In genomic region chr3:46558184-46559029, GRCh38 we compare ENCODE assay signal across 8 cellular contexts. TPM values are rescaled to one million over a fixed set of nuclear protein-coding genes. Genes with fewer than 3 reads are reported as not detected.
A peak's percentile ranks its signal among the peaks of the same experiment; 100 is the strongest.
DNase-seq lines count a peak whose midpoint lies in the region; ATAC-seq and TF ChIP-seq lines count a peak whose summit lies in the region.

No MANE protein-coding gene starts in this region.

- no peaks in the 10 kb centered on the region for H3K9me3 ChIP-seq in muscle layer of colon (ENCODE audit: low read length)

- ATAC-seq in GM18520 (IDR thresholded peaks at IDR 0.05; ENCODE audit: unreplicated experiment): peak; percentile 78
- peak; percentile 93 for ATAC-seq in HG03045 (IDR thresholded peaks at IDR 0.05; ENCODE audit: unreplicated experiment)
- ATAC-seq in stimulated activated effector memory CD8-positive, alpha-beta T cell treated with anti-CD3 and anti-CD28 coated beads, Interleukin-12 subunit alpha, Interleukin-12 subunit beta, amount 100 ng/mL, for 72 hours: peak; percentile 97

- peaks cover 5% of the 10 kb centered on the region for H3K27me3 Mint-ChIP-seq in endothelial cell (ENCODE audit: unreplicated experiment)

- H3K4me1 ChIP-seq in muscle layer of colon (ENCODE audit: insufficient read depth, low read length): peaks cover 5% of the 10 kb centered on the region

- peak overlapping the region; percentile 21 to 28 for H3K4me3 ChIP-seq in muscle layer of colon (ENCODE audit: low read depth in 1 of 2, low read length in 2 of 2)

- no peak overlapping the region for H3K27ac ChIP-seq in muscle layer of colon (ENCODE audit: low read depth, low read length)

- H3K4me1 Mint-ChIP-seq in endothelial cell (ENCODE audit: unreplicated experiment): no peaks in the 10 kb centered on the region
- H3K4me1 Mint-ChIP-seq in stimulated activated effector memory CD8-positive, alpha-beta T cell treated with anti-CD3 and anti-CD28 coated beads, Interleukin-12 subunit alpha, Interleukin-12 subunit beta, amount 100 ng/mL, for 72 hours: peaks cover 7% of the 10 kb centered on the region

- DNase-seq in 8988T: peak; percentile 68
- DNase-seq in NCI-H748 (lab: John Stamatoyannopoulos, UW; ENCODE audit: unreplicated experiment): peak; percentile 67
- peak; percentile 51 to 57 for DNase-seq in activated CD8-positive, alpha-beta memory T cell treated with anti-CD3 and anti-CD28 coated beads for 1 hour (ENCODE audit: extremely low read depth in 1 of 2, low read depth in 1 of 2)
- DNase-seq in endothelial cell (ENCODE audit: low spot score): peak; percentile 58
- DNase-seq in stimulated activated effector memory CD8-positive, alpha-beta T cell treated with anti-CD3 and anti-CD28 coated beads, Interleukin-12 subunit alpha, Interleukin-12 subunit beta, amount 100 ng/mL, for 72 hours (ENCODE audit: low spot score in 2 of 2): peak; percentile 36 to 72

- TF ChIP-seq CTCF in endothelial cell (IDR thresholded peaks at IDR 0.05; ENCODE audit: unreplicated experiment): no peak

- H3K4me3 Mint-ChIP-seq in endothelial cell (ENCODE audit: unreplicated experiment): no peak overlapping the region
- peak overlapping the region; percentile 72 for H3K4me3 Mint-ChIP-seq in stimulated activated effector memory CD8-positive, alpha-beta T cell treated with anti-CD3 and anti-CD28 coated beads, Interleukin-12 subunit alpha, Interleukin-12 subunit beta, amount 100 ng/mL, for 72 hours

- no peaks in the 10 kb centered on the region for H3K27me3 ChIP-seq in muscle layer of colon (ENCODE audit: control insufficient read depth in 1 of 2, insufficient read depth in 2 of 2, low read length in 2 of 2)

- no peak overlapping the region for H3K27ac Mint-ChIP-seq in endothelial cell (ENCODE audit: unreplicated experiment)
- H3K27ac Mint-ChIP-seq in stimulated activated effector memory CD8-positive, alpha-beta T cell treated with anti-CD3 and anti-CD28 coated beads, Interleukin-12 subunit alpha, Interleukin-12 subunit beta, amount 100 ng/mL, for 72 hours: peak overlapping the region; percentile 1

- no peaks in the 10 kb centered on the region for H3K36me3 ChIP-seq in muscle layer of colon (ENCODE audit: insufficient read depth, low read length)

- H3K36me3 Mint-ChIP-seq in endothelial cell (ENCODE audit: low read depth, unreplicated experiment): no peaks in the 10 kb centered on the region
- no peaks in the 10 kb centered on the region for H3K36me3 Mint-ChIP-seq in stimulated activated effector memory CD8-positive, alpha-beta T cell treated with anti-CD3 and anti-CD28 coated beads, Interleukin-12 subunit alpha, Interleukin-12 subunit beta, amount 100 ng/mL, for 72 hours

- no peaks in the 10 kb centered on the region for H3K9me3 Mint-ChIP-seq in endothelial cell (ENCODE audit: unreplicated experiment)
- no peaks in the 10 kb centered on the region for H3K9me3 Mint-ChIP-seq in stimulated activated effector memory CD8-positive, alpha-beta T cell treated with anti-CD3 and anti-CD28 coated beads, Interleukin-12 subunit alpha, Interleukin-12 subunit beta, amount 100 ng/mL, for 72 hours

- no peak overlapping the region for H3K9ac ChIP-seq in muscle layer of colon (ENCODE audit: low read length)

RNA-seq across cellular contexts. Expression of gene LRRC2, which starts 7.7 kb away (rescaled TPM):
- total RNA-seq in endothelial cell (ENCODE audit: unreplicated experiment): 0.23 TPM

RNA-seq across cellular contexts. Expression of gene FAM240A, which starts 53.9 kb away (rescaled TPM):
- not detected for total RNA-seq in endothelial cell (ENCODE audit: unreplicated experiment)
